Comparison of ENCODE assay signal across 14 cellular contexts in genomic region chr4:150573534-150573933, GRCh38. TPM values are rescaled to one million over a fixed set of nuclear protein-coding genes. Genes with fewer than 3 reads are reported as not detected.
A peak's percentile ranks its signal among the peaks of the same experiment; 100 is the strongest.
DNase-seq lines count a peak whose midpoint lies in the region; ATAC-seq and TF ChIP-seq lines count a peak whose summit lies in the region.
"Had no signal": no experiment of that assay in that cellular context is flagged by ENCODE, and none has a peak within 500 bp of the region (broad histone marks: within the 10 kb centered on the region; RNA-seq: fewer than 3 reads in every experiment).

No MANE protein-coding gene starts in this region.

- H3K4me1 ChIP-seq in PC-9 (replicated peaks; ENCODE audit: insufficient read depth): no peaks in the 10 kb centered on the region
- H3K4me1 ChIP-seq in testis: no peaks in the 10 kb centered on the region

- H3K79me2 ChIP-seq in PC-9 (ENCODE audit: low read depth): no peaks in the 10 kb centered on the region

- POLR2A ChIA-PET in PC-9 (lab: Charles Lee; ENCODE audit: unreplicated experiment): no interaction called here

- H3K27me3 ChIP-seq in PC-9 (ENCODE audit: insufficient read depth, low read depth): no peaks in the 10 kb centered on the region
- no peaks in the 10 kb centered on the region for H3K27me3 ChIP-seq in testis

- DNase-seq in DMS53 (lab: John Stamatoyannopoulos, UW): peak; percentile 10
- no peak for DNase-seq in DMS53 treated with DMSO at 0.1 percent for 48 hours (lab: John Stamatoyannopoulos, UW; ENCODE audit: unreplicated experiment)
- peak; percentile 18 for DNase-seq in Jurkat, Clone E6-1 (ENCODE audit: low read depth, low spot score)
- DNase-seq in cardiac fibroblast (ENCODE audit: low read depth in 2 of 2): peak; percentile 28 to 55
- DNase-seq in natural killer cell: no peak
- DNase-seq in PC-9: no peak
- no peak for DNase-seq in occipital lobe (lab: John Stamatoyannopoulos, UW)
- no peak for DNase-seq in testis
- DNase-seq: activated CD4-positive, alpha-beta T cell treated with anti-CD3 and anti-CD28 coated beads for 1 hour; central memory CD4-positive, alpha-beta T cell; NCI-H187; NCI-H82 had no signal

- no peak overlapping the region for H2AFZ ChIP-seq in PC-9

- H3K27me3 Mint-ChIP-seq in natural killer cell (ENCODE audit: low read depth in 2 of 2): no peaks in the 10 kb centered on the region

- peak overlapping the region; percentile 68 for H3K4me3 Mint-ChIP-seq in natural killer cell

- no peaks in the 10 kb centered on the region for H3K9me3 Mint-ChIP-seq in natural killer cell
- H3K9me3 Mint-ChIP-seq: activated T-helper 2 cell treated with anti-CD3 and anti-CD28 coated beads, Interferon-gamma antibody, Interleukin-2, Interleukin-4, amounts not matched to agents 10 μg/mL and 5 μg/mL and 100 μg/mL, durations not matched to agents 14 hours and 24 hours and 36 hours had no signal

- TF ChIP-seq POLR2A in testis (IDR thresholded peaks at IDR 0.05): no peak

- no peak overlapping the region for H3K4me2 ChIP-seq in PC-9

- no peaks in the 10 kb centered on the region for H4K20me1 ChIP-seq in PC-9 (ENCODE audit: insufficient read depth)

- 85 to 95% methylated on average over 1 of the region's 1 CpG for WGBS in testis, 2 donors

- H3K4me1 Mint-ChIP-seq in natural killer cell: peaks cover 14 to 23% of the 10 kb centered on the region in 2 donors

- intact Hi-C loops in natural killer cell (cut with micrococcal nuclease) (no loop called here), PC-9 (cut with micrococcal nuclease; ENCODE audit: unreplicated experiment) (no loop called here), testis (cut with DNase I; ENCODE audit: low total_unique reads) (no loop called here)

- peak overlapping the region; percentile 89 to 92 for H3K27ac Mint-ChIP-seq in natural killer cell
- H3K27ac Mint-ChIP-seq: activated T-helper 2 cell treated with anti-CD3 and anti-CD28 coated beads, Interferon-gamma antibody, Interleukin-2, Interleukin-4, amounts not matched to agents 10 μg/mL and 5 μg/mL and 100 μg/mL, durations not matched to agents 14 hours and 24 hours and 36 hours had no signal

- no peak overlapping the region for H3K27ac ChIP-seq in PC-9
- H3K27ac ChIP-seq in testis: no peak overlapping the region
- H3K27ac ChIP-seq: 22Rv1 had no signal

- H3K4me3 ChIP-seq in Jurkat, Clone E6-1 (ENCODE audit: low read length): no peak overlapping the region
- H3K4me3 ChIP-seq in cardiac fibroblast (replicated peaks in 1 of 2; ENCODE audit: low read depth in 2 of 2, low read length in 2 of 2) (no peak overlapping the region), PC-9 (no peak overlapping the region), testis (no peak overlapping the region)

- CTCF ChIA-PET in PC-9 (lab: Charles Lee): interaction anchor here (0.6 kb wide), 1 partner anchor 293 kb away, joined by 3 read pairs; no protein-coding TSS in a partner anchor

- no peaks in the 10 kb centered on the region for H3F3A ChIP-seq in PC-9 (ENCODE audit: insufficient read depth, low read depth)

- TF ChIP-seq CTCF in cardiac fibroblast (IDR thresholded peaks at IDR 0.05; ENCODE audit: low read depth, low read length) (no peak), natural killer cell (IDR thresholded peaks at IDR 0.05) (no peak), PC-9 (conservative IDR thresholded peaks at IDR 0.05) (no peak), testis (IDR thresholded peaks at IDR 0.05) (no peak)

- ATAC-seq in natural killer cell: peak; percentile 56 to 66 (median 57)

- no peaks in the 10 kb centered on the region for H3K36me3 ChIP-seq in PC-9 (ENCODE audit: low read depth)
- no peaks in the 10 kb centered on the region for H3K36me3 ChIP-seq in testis (ENCODE audit: low read depth, missing control alignments)

- BruUV-seq in PC-9 (replicated peaks; lab: Mats Ljungman, UMichigan): no TSS peak

- H3K9me3 ChIP-seq in PC-9 (ENCODE audit: insufficient read depth, low read depth) (no peaks in the 10 kb centered on the region), testis (no peaks in the 10 kb centered on the region)

- H3K36me3 Mint-ChIP-seq in natural killer cell: no peaks in the 10 kb centered on the region

- no peaks in the 10 kb centered on the region for H3K9me2 ChIP-seq in PC-9 (ENCODE audit: insufficient read depth)

RNA-seq across cellular contexts. Expression of gene MAB21L2, which starts 8.4 kb away (rescaled TPM):
- not detected for polyA plus RNA-seq in Jurkat, Clone E6-1 (2012; ENCODE audit: insufficient read depth, insufficient read length)
- total RNA-seq in natural killer cell (not detected), PC-9 (2021) (not detected in 2 replicates), occipital lobe (not detected), testis (not detected)
- polyA plus RNA-seq in testis (ENCODE audit: insufficient read depth, low read depth, low replicate concordance): not detected
- total RNA-seq: activated T-helper 2 cell treated with anti-CD3 and anti-CD28 coated beads, Interferon-gamma antibody, Interleukin-2, Interleukin-4, amounts not matched to agents 10 μg/mL and 5 μg/mL and 100 μg/mL, durations not matched to agents 14 hours and 24 hours and 36 hours had no signal

Comparison
In these comparisons a context has a peak if more than half of its experiments do, and no peak if none do; other contexts are left out.
1. DNase-seq: peak in DMS53 (single experiment), Jurkat, Clone E6-1 (single experiment) and cardiac fibroblast (2 of 2); none in DMS53 treated with DMSO at 0.1 percent for 48 hours (single experiment), natural killer cell (single experiment), PC-9 (0 of 2), occipital lobe (single experiment) and testis (single experiment).